Comparison of ENCODE assay signal across 8 cellular contexts in the genomic region with DNA sequence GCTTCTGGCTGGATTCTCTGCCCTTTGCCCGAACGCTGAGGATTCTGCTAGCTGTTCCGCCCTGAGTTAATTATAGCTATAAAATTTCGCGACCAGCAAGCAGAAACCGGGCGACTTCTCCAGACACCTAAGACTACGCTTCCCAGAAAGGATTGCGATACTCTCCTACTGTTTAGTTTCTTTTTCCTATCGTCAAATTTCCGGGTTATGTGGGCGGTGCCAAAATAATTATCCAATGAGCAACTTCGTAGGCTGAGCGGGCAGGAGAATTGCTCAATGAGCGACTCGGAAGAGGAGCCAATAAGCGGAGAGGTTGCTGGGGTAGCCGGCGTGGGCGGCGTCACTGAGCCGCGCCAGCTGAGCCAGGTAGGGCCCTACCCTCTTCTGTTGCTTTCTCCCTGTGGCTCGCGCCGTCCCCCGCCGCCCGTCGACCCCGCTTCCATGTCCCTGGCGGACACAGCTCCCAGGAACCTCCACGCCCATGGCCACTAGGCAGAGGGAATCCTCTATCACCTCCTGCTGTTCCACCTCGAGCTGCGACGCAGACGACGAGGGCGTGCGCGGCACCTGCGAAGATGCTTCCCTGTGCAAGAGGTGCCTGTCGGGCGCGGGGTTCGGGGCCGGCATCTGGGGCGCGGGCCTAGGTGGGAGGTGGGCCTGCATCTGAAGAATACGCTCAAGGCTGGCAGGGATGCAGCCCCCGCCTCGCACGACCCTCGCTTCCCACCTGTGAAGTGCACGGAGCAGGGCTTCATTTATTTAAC. TPM values are rescaled to one million over a fixed set of nuclear protein-coding genes. Genes with fewer than 3 reads are reported as not detected.
DNase-seq lines count a peak whose midpoint lies in the region; ATAC-seq lines count a peak whose summit lies in the region.

A gene (plus strand): TSS at position 340 of the 764 bp plus-strand sequence. CDS start 142 bp downstream, at position 482.

- H3K9me3 Mint-ChIP-seq in effector memory CD8-positive, alpha-beta T cell: no peaks in the 10 kb centered on the region

- H3K4me1 Mint-ChIP-seq in effector memory CD8-positive, alpha-beta T cell (ENCODE audit: low read depth in 2 of 2): peaks cover 37 to 56% of the 10 kb centered on the region in 2 donors

- no peaks in the 10 kb centered on the region for H3K27me3 Mint-ChIP-seq in effector memory CD8-positive, alpha-beta T cell

- ATAC-seq in GM21360 (IDR thresholded peaks at IDR 0.05; ENCODE audit: unreplicated experiment): peak; percentile 76
- ATAC-seq in effector memory CD8-positive, alpha-beta T cell (replicated peaks): peak; percentile 86

- peaks cover 22% of the 10 kb centered on the region for H3K36me3 Mint-ChIP-seq in effector memory CD8-positive, alpha-beta T cell (ENCODE audit: insufficient read depth)

- peak within 1 kb of the TSS; percentile 91 to 95 for H3K4me3 Mint-ChIP-seq in effector memory CD8-positive, alpha-beta T cell

- H3K27ac Mint-ChIP-seq in effector memory CD8-positive, alpha-beta T cell: peak within 1 kb of the TSS; percentile 79 to 89

- DNase-seq in COLO668 (lab: John Stamatoyannopoulos, UW; ENCODE audit: unreplicated experiment) (peak; percentile 90), HT1080 (ENCODE audit: low read depth) (peak; percentile 99), NOMO-1 treated with DMSO at 0.1 percent for 48 hours (lab: John Stamatoyannopoulos, UW; ENCODE audit: unreplicated experiment) (peak; percentile 100), medulla oblongata (ENCODE audit: extremely low spot score) (peak; percentile 99)
- peak; percentile 84 to 87 for DNase-seq in activated CD8-positive, alpha-beta memory T cell treated with anti-CD3 and anti-CD28 coated beads for 4 hours (ENCODE audit: low read depth in 2 of 2)
- peak; percentile 88 to 92 (median 89) for DNase-seq in effector memory CD8-positive, alpha-beta T cell
- peak; percentile 81 for DNase-seq in stimulated activated CD8-positive, alpha-beta memory T cell treated with anti-CD3 and anti-CD28 coated beads, Interleukin-12 subunit alpha, Interleukin-12 subunit beta, amount 100 ng/mL, for 1 hour (ENCODE audit: low read depth)

RNA-seq across cellular contexts. Expression of the gene that starts here (rescaled TPM):
- total RNA-seq in HT1080 (2014; rRNA removed; shearing (Covaris generic)): 25.2 and 37.6 TPM in 2 replicates
- polyA plus RNA-seq in HT1080 (2015; cell fraction: cytosol; rRNA removed): 30.0 and 44.1 TPM in 2 replicates
- polyA plus RNA-seq in HT1080 (2015; cell fraction: nucleus; rRNA removed): 18.8 and 23.7 TPM in 2 replicates

Comparison
In these comparisons a context has a peak if more than half of its experiments do, and no peak if none do; other contexts are left out.
1. Peak in every context shown above with its lines: DNase-seq and ATAC-seq.